ENCODE assay signal across 1 cellular context in genomic region chr1:212699104-212699838, GRCh38.
TF ChIP-seq lines count a peak whose summit lies in the region.

No MANE protein-coding gene starts in this region.

TF ChIP-seq in WTC11, 78 proteins besides CTCF, POLR2A, EP300 and RAD21 (continued from another document):
- TF ChIP-seq ARID4B (CRISPR knock-in tag; IDR thresholded peaks at IDR 0.05; ENCODE audit: borderline replicate concordance), result peak; percentile 87; the same call in 1 of the 2 replicates
- TF ChIP-seq MAX (CRISPR knock-in tag; IDR thresholded peaks at IDR 0.05), result peak; percentile 94
- TF ChIP-seq SOX15 (CRISPR knock-in tag; IDR thresholded peaks at IDR 0.05), result no peak
- TF ChIP-seq FOXK1 (CRISPR knock-in tag; IDR thresholded peaks at IDR 0.05), result peak; percentile 82; the same call in 1 of the 2 replicates
- TF ChIP-seq AFF4 (CRISPR knock-in tag; IDR thresholded peaks at IDR 0.05; ENCODE audit: borderline replicate concordance), result peak; percentile 84; the same call in 1 of the 2 replicates
- TF ChIP-seq ZNF416 (CRISPR knock-in tag; IDR thresholded peaks at IDR 0.05), result no peak
- peak; percentile 83; the same call in 1 of the 2 replicates for TF ChIP-seq ZNF138 (CRISPR knock-in tag; conservative IDR thresholded peaks at IDR 0.05)
- peak; percentile 24; the same call in 1 of the 2 replicates for TF ChIP-seq ZNF263 (CRISPR knock-in tag; IDR thresholded peaks at IDR 0.05; ENCODE audit: low read depth)
- no peak for TF ChIP-seq E2F5 (CRISPR knock-in tag; IDR thresholded peaks at IDR 0.05)
- no peak for TF ChIP-seq ZMAT4 (CRISPR knock-in tag; IDR thresholded peaks at IDR 0.05)
- TF ChIP-seq NFATC4 (CRISPR knock-in tag; IDR thresholded peaks at IDR 0.05), result 0 out of 2 replicates have a peak, but pooled peaks have one; percentile 46
- no peak for TF ChIP-seq CREM (CRISPR knock-in tag; IDR thresholded peaks at IDR 0.05)
- TF ChIP-seq GABPB1 (CRISPR knock-in tag; IDR thresholded peaks at IDR 0.05), result 0 out of 2 replicates have a peak, but pooled peaks have one; percentile 42
- TF ChIP-seq SP1 (CRISPR knock-in tag; conservative IDR thresholded peaks at IDR 0.05), result 0 out of 2 replicates have a peak, but pooled peaks have one; percentile 41
- 0 out of 2 replicates have a peak, but pooled peaks have one; percentile 43 for TF ChIP-seq JUN (CRISPR knock-in tag; IDR thresholded peaks at IDR 0.05)
- TF ChIP-seq IRF1 (CRISPR knock-in tag; IDR thresholded peaks at IDR 0.05), result peak; percentile 81; the same call in 1 of the 2 replicates
- TF ChIP-seq HMGXB4 (CRISPR knock-in tag; IDR thresholded peaks at IDR 0.05), result peak; percentile 73
- 0 out of 2 replicates have a peak, but pooled peaks have one; percentile 6 for TF ChIP-seq ZNF423 (CRISPR knock-in tag; IDR thresholded peaks at IDR 0.05)
- TF ChIP-seq FOXP4 (CRISPR knock-in tag; IDR thresholded peaks at IDR 0.05), result peak; percentile 91
- TF ChIP-seq ZNF232 (CRISPR knock-in tag; IDR thresholded peaks at IDR 0.05), result peak; percentile 75; the same call in 1 of the 2 replicates
- no peak for TF ChIP-seq TEAD1 (CRISPR knock-in tag; IDR thresholded peaks at IDR 0.05)
- no peak for TF ChIP-seq ATF2 (CRISPR knock-in tag; IDR thresholded peaks at IDR 0.05; ENCODE audit: borderline replicate concordance, low read depth)
- TF ChIP-seq FOXP1 (CRISPR knock-in tag; IDR thresholded peaks at IDR 0.05; ENCODE audit: borderline replicate concordance), result peak; percentile 91
- peak; percentile 57 for TF ChIP-seq ETV6 (CRISPR knock-in tag; IDR thresholded peaks at IDR 0.05)
- peak; percentile 76; the same call in 1 of the 2 replicates for TF ChIP-seq E2F1 (CRISPR knock-in tag; IDR thresholded peaks at IDR 0.05)
- peak; percentile 54 for TF ChIP-seq MYBL2 (CRISPR knock-in tag; IDR thresholded peaks at IDR 0.05)
- no peak for TF ChIP-seq HMGA2 (CRISPR knock-in tag; IDR thresholded peaks at IDR 0.05)
